ENCODE assay signal across 20 cellular contexts in the genomic region with DNA sequence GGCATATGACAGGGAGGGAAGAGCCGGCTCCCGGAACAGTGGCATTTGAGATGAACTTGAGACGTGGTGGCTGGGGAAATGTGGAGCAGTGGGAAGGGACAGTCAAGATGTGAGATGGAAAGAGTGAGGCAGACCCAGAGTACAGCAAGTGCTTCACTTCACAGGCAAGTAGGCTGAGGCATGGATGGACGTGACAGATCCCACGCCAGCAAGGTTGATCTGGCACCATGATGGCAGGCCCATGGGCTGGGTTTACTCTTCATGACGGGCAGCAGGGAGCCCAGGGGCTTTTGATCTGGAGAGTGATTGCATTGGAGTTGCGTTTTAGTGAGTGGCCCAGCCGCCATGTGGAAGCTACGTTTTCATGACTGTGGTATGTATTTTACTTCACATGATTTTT. TPM values are rescaled to one million over a fixed set of nuclear protein-coding genes. Genes with fewer than 3 reads are reported as not detected.
DNase-seq lines count a peak whose midpoint lies in the region; ATAC-seq and TF ChIP-seq lines count a peak whose summit lies in the region.
"Had no signal": no experiment of that assay in that cellular context is flagged by ENCODE, and none has a peak within 500 bp of the region (broad histone marks: within the 10 kb centered on the region; RNA-seq: fewer than 3 reads in every experiment).

No MANE protein-coding gene starts in this region.

- H3K27ac Mint-ChIP-seq in activated T-helper 17 cell treated with anti-CD3 and anti-CD28 coated beads, Interleukin-2, amount 50 U/mL, for 72 hours = peak overlapping the region; percentile 43
- H3K27ac Mint-ChIP-seq in Calu3 (ENCODE audit: unreplicated experiment) = no peak overlapping the region
- H3K27ac Mint-ChIP-seq: HFFc6; memory B cell; stimulated activated memory B cell treated with anti-CD40 and anti-IgM and Interleukin-4, amounts not matched to agents 10 μg/mL and 1 μg/mL and 100 μg/mL, for 72 hours had no signal

- TF ChIP-seq CTCF in HEK293 (tag by site-specific recombination; IDR thresholded peaks at IDR 0.05) (no peak), gastroesophageal sphincter (IDR thresholded peaks at IDR 0.05) (no peak), spleen (IDR thresholded peaks at IDR 0.05 in 8 of 11, conservative IDR thresholded peaks at IDR 0.05 in 3 of 11) (no peak), Calu3 (IDR thresholded peaks at IDR 0.05; ENCODE audit: unreplicated experiment) (no peak)

- peaks cover 8% of the 10 kb centered on the region for H3K9me3 Mint-ChIP-seq in activated T-helper 17 cell treated with anti-CD3 and anti-CD28 coated beads, Interleukin-2, amount 50 U/mL, for 72 hours
- peaks cover 2% of the 10 kb centered on the region for H3K9me3 Mint-ChIP-seq in Calu3 (ENCODE audit: low read depth, unreplicated experiment)

- no peak for DNase-seq in spleen
- no peak for DNase-seq in effector CD8-positive, alpha-beta T cell (lab: John Stamatoyannopoulos, UW)
- DNase-seq in Calu3 = no peak
- DNase-seq: activated CD4-positive, alpha-beta T cell treated with anti-CD3 and anti-CD28 coated beads, Interleukin-2, amount 50 U/mL, for 1 hour; activated naive CD4-positive, alpha-beta T cell treated with Interleukin-2 at 50 U/mL for 16 hours; GDM1; HFFc6; NCI-H1092; NCI-H774; SHP77; T1000 had no signal

- no peak for TF ChIP-seq EP300 in gastroesophageal sphincter (IDR thresholded peaks at IDR 0.05)

- H3K4me1 ChIP-seq in HEK293 (ENCODE audit: control insufficient read depth, insufficient read depth, low read length) = peaks cover 7% of the 10 kb centered on the region; the same call in 1 of the 2 replicates
- H3K4me1 ChIP-seq in gastroesophageal sphincter = peaks cover 5 to 39% (median 26%) of the 10 kb centered on the region in 3 donors
- peaks cover 0 to 13% (median 0%) of the 10 kb centered on the region in 6 donors for H3K4me1 ChIP-seq in spleen

- H3K9me3 ChIP-seq in HEK293 (ENCODE audit: control insufficient read depth, insufficient read depth, low read depth, low read length) (peaks cover 2% of the 10 kb centered on the region), gastroesophageal sphincter (peaks cover 0 to 19% (median 0%) of the 10 kb centered on the region in 3 donors), spleen (peaks cover 0 to 22% (median 15%) of the 10 kb centered on the region in 8 donors)

- intact Hi-C loops in spleen (cut with DNase I; ENCODE audit: low total_unique reads) (no loop called here), Calu3 (cut with micrococcal nuclease; ENCODE audit: unreplicated experiment) (no loop called here)

- H3K4me3 ChIP-seq in HEK293 (ENCODE audit: low read depth, low read length) = no peak overlapping the region
- H3K4me3 ChIP-seq in gastroesophageal sphincter = no peak overlapping the region
- H3K4me3 ChIP-seq in spleen = no peak overlapping the region
- H3K4me3 ChIP-seq: K562 had no signal

- H3K27ac ChIP-seq in HEK293 (ENCODE audit: extremely low read depth, low read depth, low read length) = no peak overlapping the region
- H3K27ac ChIP-seq in gastroesophageal sphincter = peak overlapping the region; percentile 68 to 86 (median 80)
- peak overlapping the region in 5 of 8 donors; percentile 14 to 47 (median 17) for H3K27ac ChIP-seq in spleen

- no peak for TF ChIP-seq POLR2A in gastroesophageal sphincter (IDR thresholded peaks at IDR 0.05)
- no peak for TF ChIP-seq POLR2A in spleen (IDR thresholded peaks at IDR 0.05)

- H3K27me3 Mint-ChIP-seq in activated T-helper 17 cell treated with anti-CD3 and anti-CD28 coated beads, Interleukin-2, amount 50 U/mL, for 72 hours = peaks cover 43% of the 10 kb centered on the region
- no peaks in the 10 kb centered on the region for H3K27me3 Mint-ChIP-seq in Calu3 (ENCODE audit: unreplicated experiment)

- H3K27me3 ChIP-seq in gastroesophageal sphincter (no peaks in the 10 kb centered on the region), spleen (replicated peaks in 1 of 7) (peaks cover 0 to 28% (median 0%) of the 10 kb centered on the region in 7 donors)

- H3K36me3 ChIP-seq in HEK293 (ENCODE audit: control insufficient read depth in 2 of 2, insufficient read depth in 1 of 2, low read length in 2 of 2) = no peaks in the 10 kb centered on the region
- H3K36me3 ChIP-seq in gastroesophageal sphincter = no peaks in the 10 kb centered on the region
- H3K36me3 ChIP-seq in spleen = no peaks in the 10 kb centered on the region

- 59 to 77% methylated on average over 8 to 9 of the region's 9 CpGs for WGBS in gastroesophageal sphincter (ENCODE audit: low coverage in 1 of 2), 2 donors
- WGBS in spleen, 5 donors = 84 to 93% (median 87%) methylated on average over 9 of the region's 9 CpGs

- BruUV-seq in Calu3 (replicated peaks; lab: Mats Ljungman, UMichigan) = no TSS peak

- H3K4me1 Mint-ChIP-seq in activated T-helper 17 cell treated with anti-CD3 and anti-CD28 coated beads, Interleukin-2, amount 50 U/mL, for 72 hours = peaks cover 10% of the 10 kb centered on the region
- H3K4me1 Mint-ChIP-seq in Calu3 (ENCODE audit: low read depth, unreplicated experiment) = peaks cover 17% of the 10 kb centered on the region
- H3K4me1 Mint-ChIP-seq: memory B cell; stimulated activated memory B cell treated with anti-CD40 and anti-IgM and Interleukin-4, amounts not matched to agents 10 μg/mL and 1 μg/mL and 100 μg/mL, for 72 hours had no signal

- POLR2A ChIA-PET in HEK293 (lab: Yijun Ruan, JAX) = no interaction called here

- no peak for ATAC-seq in activated T-helper 17 cell treated with anti-CD3 and anti-CD28 coated beads, Interleukin-2, amount 50 U/mL, for 72 hours (replicated peaks)
- ATAC-seq in gastroesophageal sphincter (no peak), HG02678 (IDR thresholded peaks at IDR 0.05; ENCODE audit: unreplicated experiment) (no peak), esophagus mucosa (no peak)
- ATAC-seq: K562; Panc1; stimulated activated memory B cell treated with anti-CD40 and anti-IgM and Interleukin-4, amounts not matched to agents 10 μg/mL and 1 μg/mL and 100 μg/mL, for 72 hours had no signal

- CTCF ChIA-PET in HEK293 (lab: Yijun Ruan, JAX) = interaction anchor here (0.9 kb wide), 1 partner anchor 9 kb away, joined by 3 read pairs; no protein-coding TSS in a partner anchor
- CTCF ChIA-PET in Calu3 (lab: Charles Lee) = interaction anchor here (0.6 to 0.9 kb wide), 2 partner anchors 21 to 28 kb away, joined by 6 to 7 read pairs; no protein-coding TSS in a partner anchor

- no peak overlapping the region for H3K4me3 Mint-ChIP-seq in activated T-helper 17 cell treated with anti-CD3 and anti-CD28 coated beads, Interleukin-2, amount 50 U/mL, for 72 hours
- H3K4me3 Mint-ChIP-seq in Calu3 (ENCODE audit: low read depth, unreplicated experiment) = no peak overlapping the region
- H3K4me3 Mint-ChIP-seq: HFFc6; memory B cell; stimulated activated memory B cell treated with anti-CD40 and anti-IgM and Interleukin-4, amounts not matched to agents 10 μg/mL and 1 μg/mL and 100 μg/mL, for 72 hours had no signal

- H3K36me3 Mint-ChIP-seq in activated T-helper 17 cell treated with anti-CD3 and anti-CD28 coated beads, Interleukin-2, amount 50 U/mL, for 72 hours (ENCODE audit: low read depth) = no peaks in the 10 kb centered on the region
- H3K36me3 Mint-ChIP-seq in Calu3 (ENCODE audit: insufficient read depth, unreplicated experiment) = no peaks in the 10 kb centered on the region
- H3K36me3 Mint-ChIP-seq: stimulated activated memory B cell treated with anti-CD40 and anti-IgM and Interleukin-4, amounts not matched to agents 10 μg/mL and 1 μg/mL and 100 μg/mL, for 72 hours had no signal

TF ChIP-seq in HEK293, 187 proteins besides CTCF, POLR2A, EP300 and RAD21:
- TF ChIP-seq ZBTB1 (tag by site-specific recombination; IDR thresholded peaks at IDR 0.05) = no peak
- TF ChIP-seq ZNF600 (tag by site-specific recombination; IDR thresholded peaks at IDR 0.05) = peak; percentile 38; the same call in 1 of the 2 replicates

RNA-seq across cellular contexts. Expression of a gene that starts 17.9 kb away (rescaled TPM):
- 1 to 10 TPM in 1 of 2 donors, under 1 TPM in 1; 0.54 to 3.6 TPM for total RNA-seq in activated T-helper 17 cell treated with anti-CD3 and anti-CD28 coated beads, Interleukin-2, amount 50 U/mL, for 72 hours
- total RNA-seq in gastroesophageal sphincter = 100 to 1,000 TPM; 121 to 206 (median 136) TPM
- total RNA-seq in spleen = 10 to 100 TPM in 2 of 7 donors, 1 to 10 TPM in 5; 4.6 to 15.5 (median 6.9) TPM
- 1 to 10 TPM; 1.8 to 2.2 (median 2.2) TPM for polyA plus RNA-seq in spleen
- 2.5 and 4.7 TPM in 2 replicates for total RNA-seq in Calu3 (2022)
- total RNA-seq in esophagus mucosa = 6.0 TPM

Comparison
In these comparisons a context has a peak if more than half of its experiments do, and no peak if none do; other contexts are left out.
1. RNA of a gene that starts 17.9 kb away (total RNA-seq): 121 to 206 TPM in gastroesophageal sphincter; 4.6 to 15.5 TPM in spleen, 6.0 TPM in esophagus mucosa (single experiment), 0.54 to 3.6 TPM in activated T-helper 17 cell treated with anti-CD3 and anti-CD28 coated beads, Interleukin-2, amount 50 U/mL, for 72 hours and 2.5 to 4.7 TPM in Calu3; every median in the first group is over 4 times any median in the second.